1 cellular context compared by ENCODE assay signal in genomic region chr11:119000906-119001305, GRCh38.
TF ChIP-seq lines count a peak whose summit lies in the region.

No MANE protein-coding gene starts in this region.

TF ChIP-seq in HepG2, 621 proteins besides CTCF, POLR2A, EP300 and RAD21:
- TF ChIP-seq NFKBIZ (CRISPR knock-in tag; IDR thresholded peaks at IDR 0.05) (no peak), SMYD3 (CRISPR knock-in tag; IDR thresholded peaks at IDR 0.05) (no peak), ZFP1 (CRISPR knock-in tag; IDR thresholded peaks at IDR 0.05) (no peak), TFDP1 (CRISPR knock-in tag; IDR thresholded peaks at IDR 0.05; ENCODE audit: borderline replicate concordance) (no peak), THYN1 (CRISPR knock-in tag; IDR thresholded peaks at IDR 0.05; ENCODE audit: borderline replicate concordance, low read depth) (no peak), ZFP90 (CRISPR knock-in tag; IDR thresholded peaks at IDR 0.05; ENCODE audit: borderline replicate concordance) (no peak)
